Comparison of ENCODE assay signal across 9 cellular contexts in the genomic region with DNA sequence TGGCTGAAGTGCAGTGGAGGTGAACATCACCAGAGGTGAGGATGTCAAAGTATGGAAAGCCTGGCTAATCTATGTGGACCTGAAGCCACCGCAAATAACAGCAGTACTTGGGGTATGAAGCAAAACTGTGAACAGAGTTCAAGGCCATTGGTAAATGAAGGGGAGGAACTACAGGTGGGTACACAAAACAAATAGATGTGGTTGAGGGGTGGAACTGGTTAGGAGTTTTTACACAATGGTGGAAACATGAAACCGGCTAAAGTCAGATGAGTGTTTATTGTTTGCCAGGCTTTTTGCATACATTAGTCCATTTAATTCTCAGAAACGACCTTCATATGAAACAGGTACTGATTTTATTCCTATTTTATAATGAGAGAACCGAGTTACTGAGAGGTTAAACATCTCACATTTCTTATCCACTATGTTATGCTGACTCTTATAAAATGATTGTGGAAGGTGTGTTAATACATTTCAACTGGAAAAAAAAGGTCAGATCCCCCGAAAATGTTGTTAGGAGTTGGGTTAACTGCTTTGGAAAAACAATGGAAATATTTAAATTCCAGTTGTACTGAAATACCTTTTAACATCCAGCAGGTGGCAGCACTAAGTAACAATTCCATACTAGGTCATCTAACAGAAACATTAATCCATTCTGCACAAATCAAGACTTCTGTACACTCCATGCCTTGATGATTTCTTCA. TPM values are rescaled to one million over a fixed set of nuclear protein-coding genes. Genes with fewer than 3 reads are reported as not detected.
A peak's percentile ranks its signal among the peaks of the same experiment; 100 is the strongest.
DNase-seq lines count a peak whose midpoint lies in the region; FAIRE-seq and TF ChIP-seq lines count a peak whose summit lies in the region.
"Had no signal": no experiment of that assay in that cellular context is flagged by ENCODE, and none has a peak within 500 bp of the region (broad histone marks: within the 10 kb centered on the region; RNA-seq: fewer than 3 reads in every experiment).

No MANE protein-coding gene starts in this region.

- no peaks in the 10 kb centered on the region for H3K9me3 ChIP-seq in osteoblast (ENCODE audit: low read depth, low read length)
- H3K9me3 ChIP-seq: BLaER1 had no signal

- H2AFZ ChIP-seq in osteoblast (ENCODE audit: low read length): no peak overlapping the region

- H3K4me1 ChIP-seq in osteoblast (ENCODE audit: insufficient read depth, low read length): no peaks in the 10 kb centered on the region
- H3K4me1 ChIP-seq: BLaER1 had no signal

- H3K4me3 ChIP-seq in epithelial cell of proximal tubule (ENCODE audit: low read depth, low read length): no peak overlapping the region
- no peak overlapping the region for H3K4me3 ChIP-seq in osteoblast (ENCODE audit: insufficient read depth, low read length)
- H3K4me3 ChIP-seq: BLaER1 had no signal

- no peaks in the 10 kb centered on the region for H3K79me2 ChIP-seq in osteoblast (ENCODE audit: insufficient read depth, low read length)

- no peaks in the 10 kb centered on the region for H4K20me1 ChIP-seq in osteoblast (ENCODE audit: insufficient read depth, low read length)
- H4K20me1 ChIP-seq: BLaER1 had no signal

- TF ChIP-seq CTCF in epithelial cell of proximal tubule (conservative IDR thresholded peaks at IDR 0.05; ENCODE audit: low read depth, low read length) (peak; percentile 64), osteoblast (IDR thresholded peaks at IDR 0.05; ENCODE audit: extremely low read depth, low read depth, low read length) (peak; percentile 68)

- no peak overlapping the region for H3K4me2 ChIP-seq in osteoblast (ENCODE audit: insufficient read depth, low read length)
- H3K4me2 ChIP-seq: BLaER1 had no signal

- peak; percentile 30 for DNase-seq in NCI-H1092 treated with DMSO at 0.1 percent for 48 hours (lab: John Stamatoyannopoulos, UW)
- no peak for DNase-seq in NCI-H1092 (lab: John Stamatoyannopoulos, UW)
- peak; percentile 56 for DNase-seq in HT-29 (ENCODE audit: low spot score)
- DNase-seq in RCC 7860 (ENCODE audit: low spot score): peak; percentile 63
- no peak for DNase-seq in epithelial cell of proximal tubule (ENCODE audit: low read depth)
- DNase-seq in osteoblast (ENCODE audit: insufficient read length, low spot score, missing footprints): peak; percentile 63
- no peak for DNase-seq in effector CD8-positive, alpha-beta T cell (lab: John Stamatoyannopoulos, UW)
- DNase-seq in mucosa of gallbladder (ENCODE audit: low spot score): no peak

- peaks cover 18% of the 10 kb centered on the region for H3K36me3 ChIP-seq in osteoblast (ENCODE audit: insufficient read depth, low read length)

- no peak overlapping the region for H3K27ac ChIP-seq in osteoblast (ENCODE audit: low read depth, low read length)
- H3K27ac ChIP-seq: BLaER1 had no signal

- FAIRE-seq in RCC 7860 (lab: Jason Lieb, UNC): peak; percentile 77

- no peaks in the 10 kb centered on the region for H3K27me3 ChIP-seq in osteoblast (ENCODE audit: insufficient read depth, low read length)
- H3K27me3 ChIP-seq: BLaER1 had no signal

RNA-seq across cellular contexts. Expression of a gene that starts 44.3 kb away (rescaled TPM):
- 19.2 and 22.8 TPM in 2 replicates for total RNA-seq in HT-29 (2014; rRNA removed; shearing (Covaris generic))
- 26.2 and 35.9 TPM in 2 replicates for total RNA-seq in epithelial cell of proximal tubule
- total RNA-seq in osteoblast: 31.5 and 34.2 TPM in 2 replicates
- 23.8 TPM for total RNA-seq in mucosa of gallbladder

RNA-seq across cellular contexts. Expression of a gene that starts 56.8 kb away (rescaled TPM):
- total RNA-seq in HT-29 (2014; rRNA removed; shearing (Covaris generic)): 7.3 and 8.8 TPM in 2 replicates
- total RNA-seq in epithelial cell of proximal tubule (38.6 and 49.8 TPM in 2 replicates), osteoblast (44.8 and 53.9 TPM in 2 replicates), mucosa of gallbladder (19.1 TPM)

RNA-seq across cellular contexts. Expression of a gene that starts 56.8 kb away (rescaled TPM):
- total RNA-seq in HT-29 (2014; rRNA removed; shearing (Covaris generic)): 8.4 and 9.3 TPM in 2 replicates
- total RNA-seq in epithelial cell of proximal tubule (4.1 and 8.2 TPM in 2 replicates), osteoblast (11.5 and 13.4 TPM in 2 replicates), mucosa of gallbladder (16.7 TPM)

Comparison
In these comparisons a context has a peak if more than half of its experiments do, and no peak if none do; other contexts are left out.
1. DNase-seq: peak in NCI-H1092 treated with DMSO at 0.1 percent for 48 hours (single experiment), HT-29 (single experiment), RCC 7860 (single experiment) and osteoblast (single experiment); none in NCI-H1092 (single experiment), epithelial cell of proximal tubule (single experiment), effector CD8-positive, alpha-beta T cell (single experiment) and mucosa of gallbladder (single experiment).